ENCODE assay signal across 29 cellular contexts in the genomic region with DNA sequence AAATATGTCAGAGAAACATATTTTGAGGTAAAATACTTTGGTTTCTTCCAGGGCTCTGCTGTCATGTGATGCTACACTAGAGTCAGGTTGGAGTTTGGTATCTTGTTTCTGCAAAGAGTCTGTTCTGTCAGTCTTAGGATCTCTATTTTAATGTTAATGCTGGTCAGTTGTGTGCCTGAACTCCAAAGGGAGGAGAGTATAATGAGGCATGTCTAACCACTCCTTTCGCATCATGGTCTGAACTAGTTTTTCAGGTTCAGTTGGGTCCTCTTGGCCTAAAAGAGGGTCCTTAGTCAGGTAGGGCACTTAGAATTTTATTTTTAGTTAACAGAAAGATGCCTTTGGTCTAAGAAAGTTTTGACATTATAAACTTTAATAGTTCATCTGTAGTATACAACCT.
"Had no signal": no experiment of that assay in that cellular context is flagged by ENCODE, and none has a peak within 500 bp of the region (broad histone marks: within the 10 kb centered on the region; RNA-seq: fewer than 3 reads in every experiment).

No MANE protein-coding gene starts in this region.

- H3K27me3 ChIP-seq: brain microvascular endothelial cell, dorsolateral prefrontal cortex, esophagus muscularis mucosa, foreskin keratinocyte, gastrocnemius medialis had no signal

- H3K27ac Mint-ChIP-seq: activated CD4-positive, alpha-beta memory T cell treated with anti-CD3 and anti-CD28 coated beads, Interleukin-2, amount 10 ng/mL, durations not matched to agents 7 days and 5 days; activated CD4-positive, alpha-beta T cell treated with anti-CD3 and anti-CD28 coated beads, Interleukin-2, amount 10 ng/mL, durations not matched to agents 7 days and 5 days; activated naive CD4-positive, alpha-beta T cell treated with anti-CD3 and anti-CD28 coated beads, Interleukin-2, amount 10 ng/mL, durations not matched to agents 7 days and 5 days; activated naive CD4-positive, alpha-beta T cell treated with anti-CD3 and anti-CD28 coated beads, Interleukin-2, amount 50 U/mL, for 72 hours; activated naive CD8-positive, alpha-beta T cell treated with anti-CD3 and anti-CD28 coated beads, Interleukin-2, amount 10 ng/mL, durations not matched to agents 7 days and 5 days; activated T-cell treated with anti-CD3 and anti-CD28 coated beads, Interleukin-2, amount 50 U/mL, for 24 hours; activated T-cell treated with anti-CD3 and anti-CD28 coated beads, Interleukin-2, amount 50 U/mL, for 72 hours; dendritic cell treated with granulocyte-macrophage colony-stimulating factor and Interleukin-4, amounts not matched to agents 40 ng/mL and 50 ng/mL, for 4 days; effector memory CD8-positive, alpha-beta T cell had no signal

- H3K4me3 Mint-ChIP-seq: activated CD4-positive, alpha-beta memory T cell treated with anti-CD3 and anti-CD28 coated beads, Interleukin-2, amount 10 ng/mL, durations not matched to agents 7 days and 5 days; activated CD4-positive, alpha-beta T cell treated with anti-CD3 and anti-CD28 coated beads, Interleukin-2, amount 10 ng/mL, durations not matched to agents 7 days and 5 days; activated naive CD4-positive, alpha-beta T cell treated with anti-CD3 and anti-CD28 coated beads, Interleukin-2, amount 10 ng/mL, durations not matched to agents 7 days and 5 days; activated naive CD8-positive, alpha-beta T cell treated with anti-CD3 and anti-CD28 coated beads, Interleukin-2, amount 10 ng/mL, durations not matched to agents 7 days and 5 days; activated T-cell treated with anti-CD3 and anti-CD28 coated beads, Interleukin-2, amount 50 U/mL, for 24 hours; activated T-cell treated with anti-CD3 and anti-CD28 coated beads, Interleukin-2, amount 50 U/mL, for 72 hours; central memory CD8-positive, alpha-beta T cell; dendritic cell treated with granulocyte-macrophage colony-stimulating factor and Interleukin-4, amounts not matched to agents 40 ng/mL and 50 ng/mL, for 4 days; effector memory CD8-positive, alpha-beta T cell had no signal

- H3K9me3 ChIP-seq: esophagus muscularis mucosa, gastrocnemius medialis had no signal

- ATAC-seq: activated naive CD4-positive, alpha-beta T cell treated with anti-CD3 and anti-CD28 coated beads, Interleukin-2, amount 50 U/mL, for 72 hours; activated T-cell treated with anti-CD3 and anti-CD28 coated beads, Interleukin-2, amount 50 U/mL, for 72 hours; effector memory CD8-positive, alpha-beta T cell; gastrocnemius medialis had no signal

- H3K36me3 ChIP-seq: brain microvascular endothelial cell, esophagus muscularis mucosa, gastrocnemius medialis had no signal

- H3K4me1 Mint-ChIP-seq: activated CD4-positive, alpha-beta T cell treated with anti-CD3 and anti-CD28 coated beads, Interleukin-2, amount 10 ng/mL, durations not matched to agents 7 days and 5 days had no signal

- FAIRE-seq: astrocyte, bronchial epithelial cell had no signal

- H3K27me3 Mint-ChIP-seq: activated CD4-positive, alpha-beta memory T cell treated with anti-CD3 and anti-CD28 coated beads, Interleukin-2, amount 10 ng/mL, durations not matched to agents 7 days and 5 days; activated CD4-positive, alpha-beta T cell treated with anti-CD3 and anti-CD28 coated beads, Interleukin-2, amount 10 ng/mL, durations not matched to agents 7 days and 5 days; activated naive CD4-positive, alpha-beta T cell treated with anti-CD3 and anti-CD28 coated beads, Interleukin-2, amount 10 ng/mL, durations not matched to agents 7 days and 5 days; activated naive CD8-positive, alpha-beta T cell treated with anti-CD3 and anti-CD28 coated beads, Interleukin-2, amount 10 ng/mL, durations not matched to agents 7 days and 5 days; activated T-cell treated with anti-CD3 and anti-CD28 coated beads, Interleukin-2, amount 50 U/mL, for 24 hours; central memory CD8-positive, alpha-beta T cell; dendritic cell treated with granulocyte-macrophage colony-stimulating factor and Interleukin-4, amounts not matched to agents 40 ng/mL and 50 ng/mL, for 4 days; effector memory CD8-positive, alpha-beta T cell had no signal

- H3K4me3 ChIP-seq: coronary artery, dorsolateral prefrontal cortex, esophagus muscularis mucosa, gastrocnemius medialis had no signal

- H3K9me3 Mint-ChIP-seq: activated T-cell treated with anti-CD3 and anti-CD28 coated beads, Interleukin-2, amount 50 U/mL, for 24 hours; central memory CD8-positive, alpha-beta T cell; dendritic cell treated with granulocyte-macrophage colony-stimulating factor and Interleukin-4, amounts not matched to agents 40 ng/mL and 50 ng/mL, for 4 days; effector memory CD8-positive, alpha-beta T cell had no signal

- DNase-seq: activated CD4-positive, alpha-beta memory T cell treated with anti-CD3 and anti-CD28 coated beads, Interleukin-2, amount 10 ng/mL, durations not matched to agents 7 days and 5 days; activated CD4-positive, alpha-beta T cell treated with anti-CD3 and anti-CD28 coated beads for 1 hour; activated CD4-positive, alpha-beta T cell treated with anti-CD3 and anti-CD28 coated beads for 4 hours; activated CD4-positive, alpha-beta T cell treated with anti-CD3 and anti-CD28 coated beads, Interleukin-2, amount 10 ng/mL, durations not matched to agents 7 days and 5 days; activated CD4-positive, alpha-beta T cell treated with anti-CD3 and anti-CD28 coated beads, Interleukin-2, amount 50 U/mL, for 4 hours; activated CD8-positive, alpha-beta memory T cell treated with anti-CD3 and anti-CD28 coated beads, Interleukin-2, amount 50 U/mL, for 48 hours; activated gamma-delta T cell; activated naive CD4-positive, alpha-beta T cell; activated naive CD4-positive, alpha-beta T cell treated with anti-CD3 and anti-CD28 coated beads, Interleukin-2, amount 10 ng/mL, durations not matched to agents 7 days and 5 days; activated naive CD8-positive, alpha-beta T cell treated with anti-CD3 and anti-CD28 coated beads, Interleukin-2, amount 10 ng/mL, durations not matched to agents 7 days and 5 days; activated T-cell treated with anti-CD3 and anti-CD28 coated beads for 4 hours; activated T-cell treated with anti-CD3 and anti-CD28 coated beads, Interleukin-2, amount 50 U/mL, for 24 hours; activated T-cell treated with anti-CD3 and anti-CD28 coated beads, Interleukin-2, amount 50 U/mL, for 72 hours; brain microvascular endothelial cell; dorsolateral prefrontal cortex; effector CD4-positive, alpha-beta T cell; effector memory CD8-positive, alpha-beta T cell; erythroblast; gastrocnemius medialis; glutamatergic neuron; T-helper 2 cell had no signal

- H3K27ac ChIP-seq: brain microvascular endothelial cell, coronary artery, dorsolateral prefrontal cortex, esophagus muscularis mucosa, foreskin keratinocyte, gastrocnemius medialis had no signal

- H3K4me1 ChIP-seq: esophagus muscularis mucosa, gastrocnemius medialis had no signal
